In genomic region chr10:86599041-86599440, GRCh38 we compare ENCODE assay signal across 24 cellular contexts. TPM values are rescaled to one million over a fixed set of nuclear protein-coding genes. Genes with fewer than 3 reads are reported as not detected.
"Had no signal": no experiment of that assay in that cellular context is flagged by ENCODE, and none has a peak within 500 bp of the region (broad histone marks: within the 10 kb centered on the region; RNA-seq: fewer than 3 reads in every experiment).

No MANE protein-coding gene starts in this region.

- FAIRE-seq: astrocyte had no signal

- H3K4me1 Mint-ChIP-seq: brain; central memory CD8-positive, alpha-beta T cell had no signal

- DNase-seq: activated CD4-positive, alpha-beta T cell treated with anti-CD3 and anti-CD28 coated beads for 4 hours; activated CD8-positive, alpha-beta memory T cell treated with anti-CD3 and anti-CD28 coated beads, Interleukin-2, amount 50 U/mL, for 4 hours; activated naive CD4-positive, alpha-beta T cell; amniotic stem cell; NCI-H1048; NCI-H187 treated with DMSO at 0.1 percent for 48 hours; NCI-H2081 treated with DMSO at 0.1 percent for 48 hours; NCI-H2227 treated with DMSO at 0.1 percent for 48 hours; NCI-H526; NCI-H82; OCI-M1; SW 1271 had no signal

- ATAC-seq: activated CD4-positive, CD25-positive, alpha-beta regulatory T cell treated with anti-CD3 and anti-CD28 coated beads, Interleukin-2, amount 50 U/mL, for 24 hours; Panc1; Right ventricle myocardium inferior had no signal

- H3K27me3 Mint-ChIP-seq: activated CD8-positive, alpha-beta T cell treated with anti-CD3 and anti-CD28 coated beads for 36 hours; activated naive CD4-positive, alpha-beta T cell treated with anti-CD3 and anti-CD28 coated beads, Interleukin-2, amount 50 U/mL, for 24 hours had no signal

- H3K4me3 Mint-ChIP-seq: activated CD8-positive, alpha-beta T cell treated with anti-CD3 and anti-CD28 coated beads for 36 hours; activated naive CD4-positive, alpha-beta T cell treated with anti-CD3 and anti-CD28 coated beads, Interleukin-2, amount 50 U/mL, for 24 hours; brain; central memory CD8-positive, alpha-beta T cell had no signal

- H3K4me3 ChIP-seq: SK-N-MC had no signal

- H3K9me3 Mint-ChIP-seq: activated CD8-positive, alpha-beta T cell treated with anti-CD3 and anti-CD28 coated beads for 36 hours; activated naive CD4-positive, alpha-beta T cell treated with anti-CD3 and anti-CD28 coated beads, Interleukin-2, amount 50 U/mL, for 24 hours; brain; central memory CD8-positive, alpha-beta T cell had no signal

- H3K27ac Mint-ChIP-seq: activated CD8-positive, alpha-beta T cell treated with anti-CD3 and anti-CD28 coated beads for 36 hours; activated naive CD4-positive, alpha-beta T cell treated with anti-CD3 and anti-CD28 coated beads, Interleukin-2, amount 50 U/mL, for 24 hours; brain had no signal

- H3K27ac ChIP-seq: SK-N-MC had no signal

- H3K36me3 Mint-ChIP-seq: activated naive CD4-positive, alpha-beta T cell treated with anti-CD3 and anti-CD28 coated beads, Interleukin-2, amount 50 U/mL, for 24 hours; brain had no signal

RNA-seq across cellular contexts. Expression of gene OPN4, which starts 55.3 kb away (rescaled TPM):
- total RNA-seq: activated CD8-positive, alpha-beta T cell treated with anti-CD3 and anti-CD28 coated beads for 36 hours; astrocyte; LHCN-M2; NCI-H460; T-helper 1 cell treated with Interleukin-12 subunit alpha and Interleukin-12 subunit beta and Interleukin-4 antibody, amounts not matched to agents 30 ng/mL and 1 ng/mL, for 36 hours had no signal
